In genomic region chr11:64226507-64227051, GRCh38 we compare ENCODE assay signal across 8 cellular contexts. TPM values are rescaled to one million over a fixed set of nuclear protein-coding genes. Genes with fewer than 3 reads are reported as not detected.
A peak's percentile ranks its signal among the peaks of the same experiment; 100 is the strongest.
DNase-seq lines count a peak whose midpoint lies in the region; TF ChIP-seq lines count a peak whose summit lies in the region.

No MANE protein-coding gene starts in this region.

- peak overlapping the region; percentile 86 for H3K27ac ChIP-seq in muscle layer of colon (ENCODE audit: low read depth, low read length)
- peak overlapping the region; percentile 48 for H3K27ac ChIP-seq in urinary bladder (ENCODE audit: low read depth)

- H3K27me3 Mint-ChIP-seq in activated CD4-positive, alpha-beta T cell treated with anti-CD3 and anti-CD28 coated beads, Interleukin-2, amount 10 ng/mL, durations not matched to agents 24 days and 14 days: no peaks in the 10 kb centered on the region

- peaks cover 15% of the 10 kb centered on the region for H3K36me3 Mint-ChIP-seq in activated CD4-positive, alpha-beta T cell treated with anti-CD3 and anti-CD28 coated beads, Interleukin-2, amount 10 ng/mL, durations not matched to agents 24 days and 14 days (ENCODE audit: low read depth)

- TF ChIP-seq CTCF in BJ (IDR thresholded peaks at IDR 0.05; ENCODE audit: insufficient read depth, low read depth, low read length): no peak
- TF ChIP-seq CTCF in GM20000 (IDR thresholded peaks at IDR 0.05; ENCODE audit: extremely low read depth, missing control alignments): no peak

- H3K9me3 ChIP-seq in endocrine pancreas (ENCODE audit: control insufficient read depth, low read length): no peaks in the 10 kb centered on the region
- no peaks in the 10 kb centered on the region for H3K9me3 ChIP-seq in muscle layer of colon (ENCODE audit: low read length)

- H3K9me3 Mint-ChIP-seq in activated CD4-positive, alpha-beta T cell treated with anti-CD3 and anti-CD28 coated beads, Interleukin-2, amount 10 ng/mL, durations not matched to agents 24 days and 14 days: no peaks in the 10 kb centered on the region

- 12% methylated on average over 26 of the region's 26 CpGs for WGBS in urinary bladder

- DNase-seq in BJ (ENCODE audit: low read depth) (no peak), GM20000 (ENCODE audit: low spot score) (peak; percentile 86), NCI-H2029 (lab: John Stamatoyannopoulos, UW) (peak; percentile 68), G401 (ENCODE audit: low spot score) (no peak)
- peak; percentile 90 for DNase-seq in activated CD4-positive, alpha-beta T cell treated with anti-CD3 and anti-CD28 coated beads, Interleukin-2, amount 10 ng/mL, durations not matched to agents 24 days and 14 days

- peaks cover 11% of the 10 kb centered on the region for H3K36me3 ChIP-seq in BJ (ENCODE audit: control insufficient read depth, insufficient read depth, low read length)
- no peaks in the 10 kb centered on the region for H3K36me3 ChIP-seq in endocrine pancreas (ENCODE audit: control insufficient read depth, insufficient read depth, low read length)
- H3K36me3 ChIP-seq in muscle layer of colon (ENCODE audit: insufficient read depth, low read length): no peaks in the 10 kb centered on the region
- no peaks in the 10 kb centered on the region for H3K36me3 ChIP-seq in urinary bladder (ENCODE audit: insufficient read depth)

- H3K4me1 Mint-ChIP-seq in activated CD4-positive, alpha-beta T cell treated with anti-CD3 and anti-CD28 coated beads, Interleukin-2, amount 10 ng/mL, durations not matched to agents 24 days and 14 days: peaks cover 29% of the 10 kb centered on the region

- no peaks in the 10 kb centered on the region for H3K4me1 ChIP-seq in endocrine pancreas (ENCODE audit: control insufficient read depth, insufficient read depth, low read length)
- H3K4me1 ChIP-seq in muscle layer of colon (ENCODE audit: insufficient read depth, low read length): peaks cover 37% of the 10 kb centered on the region
- no peaks in the 10 kb centered on the region for H3K4me1 ChIP-seq in urinary bladder (ENCODE audit: insufficient read depth)

- CTCF ChIA-PET in BJ (lab: Yijun Ruan, JAX): interaction anchor here (0.8 to 2.0 kb wide), 10 partner anchors 9 to 91 kb away, joined by 3 to 9 read pairs (median 4); partner anchors contain the start of genes CATSPERZ, PLCB3, PRDX5 and TRMT112

- peak overlapping the region; percentile 69 for H3K4me3 ChIP-seq in BJ (ENCODE audit: low read depth, low read length)
- H3K4me3 ChIP-seq in endocrine pancreas (ENCODE audit: control insufficient read depth, insufficient read depth, low read length): no peak overlapping the region
- H3K4me3 ChIP-seq in muscle layer of colon (ENCODE audit: low read depth in 1 of 2, low read length in 2 of 2): peak overlapping the region; percentile 71 to 89
- H3K4me3 ChIP-seq in urinary bladder (ENCODE audit: low read depth, low read length): peak overlapping the region; percentile 62

- peak overlapping the region; percentile 81 for H3K27ac Mint-ChIP-seq in activated CD4-positive, alpha-beta T cell treated with anti-CD3 and anti-CD28 coated beads, Interleukin-2, amount 10 ng/mL, durations not matched to agents 24 days and 14 days

- intact Hi-C loops in activated CD4-positive, alpha-beta T cell treated with anti-CD3 and anti-CD28 coated beads, Interleukin-2, amount 10 ng/mL, durations not matched to agents 24 days and 14 days (cut with micrococcal nuclease): loop anchor here (1.0 to 2.0 kb wide), 4 partner anchors 15 to 78 kb away; partner anchors contain the start of genes ESRRA, FKBP2 and STIP1

- H3K9ac ChIP-seq in endocrine pancreas (ENCODE audit: control insufficient read depth, insufficient read depth, low read length) (peak overlapping the region; percentile 85), muscle layer of colon (ENCODE audit: low read length) (peak overlapping the region; percentile 82)

- in situ Hi-C loops in G401 (cut with HindIII; ENCODE audit: low sequenced_read_pairs): no loop called here

- H3K27me3 ChIP-seq in BJ (ENCODE audit: control insufficient read depth, insufficient read depth, low read length): no peaks in the 10 kb centered on the region
- no peaks in the 10 kb centered on the region for H3K27me3 ChIP-seq in endocrine pancreas (ENCODE audit: control insufficient read depth, insufficient read depth, low read length)
- H3K27me3 ChIP-seq in muscle layer of colon (ENCODE audit: control insufficient read depth in 1 of 2, insufficient read depth in 2 of 2, low read length in 2 of 2): no peaks in the 10 kb centered on the region

- POLR2A ChIA-PET in BJ (lab: Charles Lee): interaction anchor here (1.0 kb wide), 1 partner anchor 15 kb away, joined by 5 read pairs; no protein-coding TSS in a partner anchor

- H3K4me3 Mint-ChIP-seq in activated CD4-positive, alpha-beta T cell treated with anti-CD3 and anti-CD28 coated beads, Interleukin-2, amount 10 ng/mL, durations not matched to agents 24 days and 14 days: peak overlapping the region; percentile 91

RNA-seq across cellular contexts. Expression of gene NUDT22, which starts 0.5 kb away (rescaled TPM):
- 40.5 and 51.2 TPM in 2 replicates for polyA plus RNA-seq in BJ (2011; rRNA removed)
- 19.1 and 19.5 TPM in 2 replicates for polyA minus RNA-seq in BJ (2011; rRNA and poly(A)+ RNA removed)
- total RNA-seq in activated CD4-positive, alpha-beta T cell treated with anti-CD3 and anti-CD28 coated beads, Interleukin-2, amount 10 ng/mL, durations not matched to agents 24 days and 14 days: 66.1 and 72.6 TPM in 2 replicates
- total RNA-seq in urinary bladder: 15.4 TPM
- polyA plus RNA-seq in urinary bladder: 61.0 TPM
- total RNA-seq in G401 (2014; rRNA removed; shearing (Covaris generic)): 33.3 and 34.2 TPM in 2 replicates

RNA-seq across cellular contexts. Expression of gene TRPT1, which starts 0.6 kb away (rescaled TPM):
- polyA plus RNA-seq in BJ (2011; rRNA removed) (30.7 and 53.1 TPM in 2 replicates), urinary bladder (45.3 TPM)
- 39.8 and 58.9 TPM in 2 replicates for polyA minus RNA-seq in BJ (2011; rRNA and poly(A)+ RNA removed)
- total RNA-seq in activated CD4-positive, alpha-beta T cell treated with anti-CD3 and anti-CD28 coated beads, Interleukin-2, amount 10 ng/mL, durations not matched to agents 24 days and 14 days: 29.8 and 31.7 TPM in 2 replicates
- total RNA-seq in urinary bladder: 12.7 TPM
- total RNA-seq in G401 (2014; rRNA removed; shearing (Covaris generic)): 28.9 and 46.2 TPM in 2 replicates

RNA-seq across cellular contexts. Expression of gene DNAJC4, which starts 3.8 kb away (rescaled TPM):
- 23.5 and 42.1 TPM in 2 replicates for polyA plus RNA-seq in BJ (2011; rRNA removed)
- 11.4 and 23.1 TPM in 2 replicates for polyA minus RNA-seq in BJ (2011; rRNA and poly(A)+ RNA removed)
- total RNA-seq in activated CD4-positive, alpha-beta T cell treated with anti-CD3 and anti-CD28 coated beads, Interleukin-2, amount 10 ng/mL, durations not matched to agents 24 days and 14 days: 19.9 and 20.0 TPM in 2 replicates
- total RNA-seq in urinary bladder: 10.7 TPM
- polyA plus RNA-seq in urinary bladder: 57.6 TPM
- 10.3 and 24.1 TPM in 2 replicates for total RNA-seq in G401 (2014; rRNA removed; shearing (Covaris generic))

RNA-seq across cellular contexts. Expression of gene VEGFB, which starts 7.8 kb away (rescaled TPM):
- polyA plus RNA-seq in BJ (2011; rRNA removed): 10.2 and 13.2 TPM in 2 replicates
- 4.9 and 10.0 TPM in 2 replicates for polyA minus RNA-seq in BJ (2011; rRNA and poly(A)+ RNA removed)
- total RNA-seq in activated CD4-positive, alpha-beta T cell treated with anti-CD3 and anti-CD28 coated beads, Interleukin-2, amount 10 ng/mL, durations not matched to agents 24 days and 14 days: 65.4 and 66.7 TPM in 2 replicates
- 18.9 TPM for total RNA-seq in urinary bladder
- polyA plus RNA-seq in urinary bladder: 123 TPM
- 14.6 and 27.0 TPM in 2 replicates for total RNA-seq in G401 (2014; rRNA removed; shearing (Covaris generic))

RNA-seq across cellular contexts. Expression of gene FKBP2, which starts 14.3 kb away (rescaled TPM):
- polyA plus RNA-seq in BJ (2011; rRNA removed): 65.6 and 76.2 TPM in 2 replicates
- polyA minus RNA-seq in BJ (2011; rRNA and poly(A)+ RNA removed): 30.6 and 45.1 TPM in 2 replicates
- 28.8 and 30.6 TPM in 2 replicates for total RNA-seq in activated CD4-positive, alpha-beta T cell treated with anti-CD3 and anti-CD28 coated beads, Interleukin-2, amount 10 ng/mL, durations not matched to agents 24 days and 14 days
- 29.2 TPM for total RNA-seq in urinary bladder
- 167 TPM for polyA plus RNA-seq in urinary bladder
- total RNA-seq in G401 (2014; rRNA removed; shearing (Covaris generic)): 20.6 and 27.8 TPM in 2 replicates

Comparison
In these comparisons a context has a peak if more than half of its experiments do, and no peak if none do; other contexts are left out.
1. DNase-seq: peak in GM20000 (single experiment), NCI-H2029 (single experiment) and activated CD4-positive, alpha-beta T cell treated with anti-CD3 and anti-CD28 coated beads, Interleukin-2, amount 10 ng/mL, durations not matched to agents 24 days and 14 days (single experiment); none in BJ (single experiment) and G401 (single experiment).